Comparison of ENCODE assay signal across 20 cellular contexts in the genomic region with DNA sequence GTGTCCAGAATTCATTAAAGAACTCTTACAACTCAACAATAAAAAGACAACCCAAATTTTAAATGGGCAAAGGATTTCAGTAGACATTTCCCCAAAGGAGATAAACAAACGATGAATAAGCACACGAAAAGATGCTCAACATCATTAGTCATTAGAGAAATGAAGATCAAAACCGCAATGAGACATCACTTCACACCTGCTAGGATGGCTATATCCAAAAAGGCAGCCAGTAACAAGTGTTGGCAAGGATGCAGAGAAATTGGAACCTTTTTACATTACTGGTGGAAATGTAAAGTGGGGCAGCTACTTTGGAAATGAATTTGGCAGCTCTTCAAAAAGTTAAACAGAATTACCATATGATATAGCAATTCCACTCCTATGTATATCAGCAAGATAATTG.
"Had no signal": no experiment of that assay in that cellular context is flagged by ENCODE, and none has a peak within 500 bp of the region (broad histone marks: within the 10 kb centered on the region; RNA-seq: fewer than 3 reads in every experiment).

No MANE protein-coding gene starts in this region.

- FAIRE-seq: colon had no signal

- H3K4me3 ChIP-seq: esophagus squamous epithelium, ovary, right atrium auricular region, smooth muscle cell, tibial artery, upper lobe of left lung, uterus had no signal

- H3K9me3 ChIP-seq: esophagus squamous epithelium, ovary, right atrium auricular region, tibial artery, upper lobe of left lung, uterus had no signal

- H3K27me3 ChIP-seq: esophagus squamous epithelium, ovary, right atrium auricular region, upper lobe of left lung, uterus had no signal

- H3K27ac ChIP-seq: esophagus squamous epithelium, foreskin keratinocyte, ovary, right atrium auricular region, tibial artery, upper lobe of left lung, uterus had no signal

- H3K36me3 ChIP-seq: ovary, right atrium auricular region, tibial artery, upper lobe of left lung, uterus had no signal

- H3K4me2 ChIP-seq: smooth muscle cell had no signal

- H3K4me1 Mint-ChIP-seq: immature natural killer cell, natural killer cell, neural crest cell had no signal

- H3K9me3 Mint-ChIP-seq: dendritic cell treated with granulocyte-macrophage colony-stimulating factor and Interleukin-4, amounts not matched to agents 40 ng/mL and 50 ng/mL, for 4 days; effector memory CD8-positive, alpha-beta T cell; immature natural killer cell; natural killer cell had no signal

- DNase-seq: effector memory CD8-positive, alpha-beta T cell; esophagus squamous epithelium; immature natural killer cell; kidney; left cardiac atrium; mesendoderm; natural killer cell; nucleus accumbens; ovary; stimulated activated CD4-positive, alpha-beta T cell treated with anti-CD3 and anti-CD28 coated beads, Interleukin-2, amount 100 ng/mL, for 48 hours; stimulated activated naive CD8-positive, alpha-beta T cell treated with anti-CD3 and anti-CD28 coated beads, Interleukin-15, Interleukin-2, amounts not matched to agents 100 U/mL and 50 U/mL, for 24 hours; upper lobe of left lung; uterus had no signal

- H3K4me3 Mint-ChIP-seq: dendritic cell treated with granulocyte-macrophage colony-stimulating factor and Interleukin-4, amounts not matched to agents 40 ng/mL and 50 ng/mL, for 4 days; effector memory CD8-positive, alpha-beta T cell; immature natural killer cell; natural killer cell; neural crest cell had no signal

- H3K36me3 Mint-ChIP-seq: immature natural killer cell, natural killer cell had no signal

- ATAC-seq: effector memory CD8-positive, alpha-beta T cell; foreskin keratinocyte; left cardiac atrium; natural killer cell; stimulated activated naive CD8-positive, alpha-beta T cell treated with anti-CD3 and anti-CD28 coated beads, Interleukin-15, Interleukin-2, amounts not matched to agents 100 U/mL and 50 U/mL, for 24 hours had no signal

- H3K4me1 ChIP-seq: foreskin keratinocyte, right atrium auricular region, upper lobe of left lung, uterus had no signal

- H3K27ac Mint-ChIP-seq: dendritic cell treated with granulocyte-macrophage colony-stimulating factor and Interleukin-4, amounts not matched to agents 40 ng/mL and 50 ng/mL, for 4 days; effector memory CD8-positive, alpha-beta T cell; immature natural killer cell; natural killer cell had no signal
